Comparison of ENCODE assay signal across 20 cellular contexts in the genomic region with DNA sequence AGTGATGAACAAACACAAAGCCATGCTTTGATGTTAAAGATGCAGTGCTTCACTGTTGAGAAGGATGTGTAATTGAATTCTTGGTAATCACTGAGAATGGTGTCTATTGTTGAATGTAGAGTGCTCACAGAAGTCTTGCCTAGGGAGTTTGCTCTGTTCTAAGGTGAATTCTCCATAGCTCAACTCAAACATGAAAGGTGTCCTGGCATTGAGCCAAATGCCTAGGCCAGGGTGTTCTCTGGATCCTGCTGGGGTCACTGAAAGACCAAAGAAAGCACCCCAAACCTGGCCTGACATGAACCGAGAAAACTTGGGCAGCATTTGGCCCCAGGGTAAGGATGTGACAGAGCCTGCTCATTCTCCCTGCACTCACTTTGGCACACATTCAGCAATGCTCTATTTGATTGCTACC.
DNase-seq lines count a peak whose midpoint lies in the region; TF ChIP-seq lines count a peak whose summit lies in the region.
"Had no signal": no experiment of that assay in that cellular context is flagged by ENCODE, and none has a peak within 500 bp of the region (broad histone marks: within the 10 kb centered on the region; RNA-seq: fewer than 3 reads in every experiment).

No MANE protein-coding gene starts in this region.

- peaks cover 5% of the 10 kb centered on the region for H3K4me1 ChIP-seq in mesenchymal stem cell (ENCODE audit: control insufficient read depth, insufficient read depth, low read depth, low read length)
- H3K4me1 ChIP-seq: uterus had no signal

- peak overlapping the region; percentile 86 for H2AK5ac ChIP-seq in mesenchymal stem cell (ENCODE audit: low read length, severe bottlenecking)

- TF ChIP-seq RAD21 in Ishikawa (IDR thresholded peaks at IDR 0.05; ENCODE audit: low read depth), result no peak

- H3K36me3 Mint-ChIP-seq in glutamatergic neuron (ENCODE audit: unreplicated experiment), result no peaks in the 10 kb centered on the region

- H3K27ac Mint-ChIP-seq in glutamatergic neuron (ENCODE audit: unreplicated experiment), result no peak overlapping the region
- H3K27ac Mint-ChIP-seq: CD14-positive monocyte; effector memory CD8-positive, alpha-beta T cell had no signal

- no peak overlapping the region for H2AFZ ChIP-seq in mesenchymal stem cell (ENCODE audit: low read depth, low read length)

- no peak overlapping the region for H3K4ac ChIP-seq in mesenchymal stem cell (ENCODE audit: low read depth in 1 of 2, low read length in 2 of 2)

- H3K23ac ChIP-seq in mesenchymal stem cell (ENCODE audit: low read length in 2 of 2), result no peak overlapping the region

- H3K4me2 ChIP-seq in mesenchymal stem cell (ENCODE audit: low read length, poor library complexity, severe bottlenecking), result no peak overlapping the region

- no peaks in the 10 kb centered on the region for H3K27me3 Mint-ChIP-seq in glutamatergic neuron (ENCODE audit: unreplicated experiment)
- H3K27me3 Mint-ChIP-seq: central memory CD8-positive, alpha-beta T cell; effector memory CD8-positive, alpha-beta T cell had no signal

- TF ChIP-seq EP300 in Ishikawa (IDR thresholded peaks at IDR 0.05; ENCODE audit: borderline replicate concordance), result no peak

- in situ Hi-C loops in SK-MEL-5 (cut with HindIII; ENCODE audit: low pct_unique_long_range_greater_than_20kb, low sequenced_read_pairs), result no loop called here

- H3K4me3 Mint-ChIP-seq in glutamatergic neuron (ENCODE audit: unreplicated experiment), result no peak overlapping the region
- H3K4me3 Mint-ChIP-seq: CD14-positive monocyte; central memory CD8-positive, alpha-beta T cell; effector memory CD8-positive, alpha-beta T cell had no signal

- 60% methylated on average over 1 of the region's 1 CpG for WGBS in mesenchymal stem cell

- H4K91ac ChIP-seq in mesenchymal stem cell (ENCODE audit: low read length), result no peak overlapping the region

- no peaks in the 10 kb centered on the region for H3K27me3 ChIP-seq in mesenchymal stem cell (ENCODE audit: control insufficient read depth in 1 of 2, insufficient read depth in 1 of 2, low read length in 2 of 2)
- H3K27me3 ChIP-seq: uterus had no signal

- no peak overlapping the region for H3K4me3 ChIP-seq in mesenchymal stem cell (ENCODE audit: insufficient read depth in 1 of 2, low read depth in 1 of 2, low read length in 2 of 2)
- H3K4me3 ChIP-seq: uterus had no signal

- H3K79me1 ChIP-seq in mesenchymal stem cell (replicated peaks; ENCODE audit: low read length, poor library complexity, severe bottlenecking), result peaks cover 2% of the 10 kb centered on the region

- no peak overlapping the region for H2BK120ac ChIP-seq in mesenchymal stem cell (ENCODE audit: low read depth, low read length)

- H3K9me3 ChIP-seq in mesenchymal stem cell (ENCODE audit: control insufficient read depth, low read length), result no peaks in the 10 kb centered on the region
- H3K9me3 ChIP-seq: uterus had no signal

- no peak overlapping the region for H3K9ac ChIP-seq in mesenchymal stem cell (ENCODE audit: low read length)

- no peak overlapping the region for H3K14ac ChIP-seq in mesenchymal stem cell (ENCODE audit: low read length in 2 of 2)

- no peaks in the 10 kb centered on the region for H3K36me3 ChIP-seq in mesenchymal stem cell (ENCODE audit: control insufficient read depth in 1 of 2, insufficient read depth in 2 of 2, low read depth in 1 of 2, low read length in 2 of 2)
- H3K36me3 ChIP-seq: uterus had no signal

- no peak overlapping the region for H2BK12ac ChIP-seq in mesenchymal stem cell (ENCODE audit: low read length in 2 of 2)

- no peak overlapping the region for H4K8ac ChIP-seq in mesenchymal stem cell (ENCODE audit: low read length)

- peaks cover 18% of the 10 kb centered on the region for H3K4me1 Mint-ChIP-seq in glutamatergic neuron (ENCODE audit: low read depth, unreplicated experiment)

- H3K9me3 Mint-ChIP-seq in glutamatergic neuron (ENCODE audit: unreplicated experiment), result peaks cover 3% of the 10 kb centered on the region
- H3K9me3 Mint-ChIP-seq: central memory CD8-positive, alpha-beta T cell; effector memory CD8-positive, alpha-beta T cell had no signal

- peak overlapping the region in 1 of 2 experiments; percentile 43 for H3K18ac ChIP-seq in mesenchymal stem cell (ENCODE audit: low read depth in 1 of 2, low read length in 2 of 2)

- no peak overlapping the region for H2BK15ac ChIP-seq in mesenchymal stem cell (ENCODE audit: low read depth, poor library complexity, severe bottlenecking)

- H3K27ac ChIP-seq in mesenchymal stem cell (ENCODE audit: low read length, poor library complexity, severe bottlenecking), result no peak overlapping the region
- H3K27ac ChIP-seq: uterus had no signal

- TF ChIP-seq CTCF in glutamatergic neuron (IDR thresholded peaks at IDR 0.05; ENCODE audit: partially characterized antibody, unreplicated experiment), result no peak

- H2BK5ac ChIP-seq in mesenchymal stem cell (ENCODE audit: low read depth, low read length, poor library complexity, severe bottlenecking), result no peak overlapping the region

- DNase-seq in NCI-H2029 treated with DMSO at 0.1 percent for 48 hours (lab: John Stamatoyannopoulos, UW), result peak; percentile 25
- no peak for DNase-seq in NCI-H2029 (lab: John Stamatoyannopoulos, UW)
- peak; percentile 90 for DNase-seq in SK-MEL-5 (ENCODE audit: low read depth, low spot score)
- DNase-seq in mesenchymal stem cell, result no peak
- no peak for DNase-seq in NCI-H1436 (lab: John Stamatoyannopoulos, UW)
- DNase-seq in Kasumi-1 (lab: John Stamatoyannopoulos, UW), result no peak
- no peak for DNase-seq in glutamatergic neuron
- DNase-seq: activated CD4-positive, alpha-beta T cell treated with anti-CD3 and anti-CD28 coated beads for 48 hours; activated CD8-positive, alpha-beta memory T cell treated with anti-CD3 and anti-CD28 coated beads, Interleukin-2, amount 50 U/mL, for 48 hours; activated gamma-delta T cell; amygdala; DND-41; effector memory CD8-positive, alpha-beta T cell; NCI-H1048; NCI-H524; stimulated activated CD4-positive, alpha-beta T cell treated with anti-CD3 and anti-CD28 coated beads, Interleukin-2, amount 100 ng/mL, for 48 hours; uterus had no signal

TF ChIP-seq in Ishikawa, 13 proteins besides CTCF, POLR2A, EP300 and RAD21:
- TF ChIP-seq, protein P1, sequence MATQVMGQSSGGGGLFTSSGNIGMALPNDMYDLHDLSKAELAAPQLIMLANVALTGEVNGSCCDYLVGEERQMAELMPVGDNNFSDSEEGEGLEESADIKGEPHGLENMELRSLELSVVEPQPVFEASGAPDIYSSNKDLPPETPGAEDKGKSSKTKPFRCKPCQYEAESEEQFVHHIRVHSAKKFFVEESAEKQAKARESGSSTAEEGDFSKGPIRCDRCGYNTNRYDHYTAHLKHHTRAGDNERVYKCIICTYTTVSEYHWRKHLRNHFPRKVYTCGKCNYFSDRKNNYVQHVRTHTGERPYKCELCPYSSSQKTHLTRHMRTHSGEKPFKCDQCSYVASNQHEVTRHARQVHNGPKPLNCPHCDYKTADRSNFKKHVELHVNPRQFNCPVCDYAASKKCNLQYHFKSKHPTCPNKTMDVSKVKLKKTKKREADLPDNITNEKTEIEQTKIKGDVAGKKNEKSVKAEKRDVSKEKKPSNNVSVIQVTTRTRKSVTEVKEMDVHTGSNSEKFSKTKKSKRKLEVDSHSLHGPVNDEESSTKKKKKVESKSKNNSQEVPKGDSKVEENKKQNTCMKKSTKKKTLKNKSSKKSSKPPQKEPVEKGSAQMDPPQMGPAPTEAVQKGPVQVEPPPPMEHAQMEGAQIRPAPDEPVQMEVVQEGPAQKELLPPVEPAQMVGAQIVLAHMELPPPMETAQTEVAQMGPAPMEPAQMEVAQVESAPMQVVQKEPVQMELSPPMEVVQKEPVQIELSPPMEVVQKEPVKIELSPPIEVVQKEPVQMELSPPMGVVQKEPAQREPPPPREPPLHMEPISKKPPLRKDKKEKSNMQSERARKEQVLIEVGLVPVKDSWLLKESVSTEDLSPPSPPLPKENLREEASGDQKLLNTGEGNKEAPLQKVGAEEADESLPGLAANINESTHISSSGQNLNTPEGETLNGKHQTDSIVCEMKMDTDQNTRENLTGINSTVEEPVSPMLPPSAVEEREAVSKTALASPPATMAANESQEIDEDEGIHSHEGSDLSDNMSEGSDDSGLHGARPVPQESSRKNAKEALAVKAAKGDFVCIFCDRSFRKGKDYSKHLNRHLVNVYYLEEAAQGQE (IDR thresholded peaks at IDR 0.05; ENCODE audit: low read depth), result no peak
- TF ChIP-seq NFIC (IDR thresholded peaks at IDR 0.05), result peak; percentile 41; the same call in 1 of the 2 replicates

Comparison
In these comparisons a context has a peak if more than half of its experiments do, and no peak if none do; other contexts are left out.
1. DNase-seq: peak in NCI-H2029 treated with DMSO at 0.1 percent for 48 hours (single experiment) and SK-MEL-5 (single experiment); none in NCI-H2029 (single experiment), mesenchymal stem cell (single experiment), NCI-H1436 (single experiment), Kasumi-1 (0 of 2) and glutamatergic neuron (single experiment).